In genomic region chr6:147299035-147299434, GRCh38 we compare ENCODE assay signal across 18 cellular contexts.
DNase-seq lines count a peak whose midpoint lies in the region; ATAC-seq, FAIRE-seq and TF ChIP-seq lines count a peak whose summit lies in the region.
"Had no signal": no experiment of that assay in that cellular context is flagged by ENCODE, and none has a peak within 500 bp of the region (broad histone marks: within the 10 kb centered on the region; RNA-seq: fewer than 3 reads in every experiment).

No MANE protein-coding gene starts in this region.

- H3K4me3 Mint-ChIP-seq in activated naive CD8-positive, alpha-beta T cell treated with anti-CD3 and anti-CD28 coated beads, Interleukin-2, amount 50 U/mL, for 24 hours: no peak overlapping the region
- no peak overlapping the region for H3K4me3 Mint-ChIP-seq in activated naive CD8-positive, alpha-beta T cell treated with anti-CD3 and anti-CD28 coated beads for 36 hours

- no peaks in the 10 kb centered on the region for H3K27me3 Mint-ChIP-seq in activated naive CD8-positive, alpha-beta T cell treated with anti-CD3 and anti-CD28 coated beads, Interleukin-2, amount 50 U/mL, for 24 hours
- no peaks in the 10 kb centered on the region for H3K27me3 Mint-ChIP-seq in activated naive CD8-positive, alpha-beta T cell treated with anti-CD3 and anti-CD28 coated beads for 36 hours
- H3K27me3 Mint-ChIP-seq: CD4-positive, alpha-beta memory T cell had no signal

- peak overlapping the region; percentile 37 for H3K27ac Mint-ChIP-seq in activated naive CD8-positive, alpha-beta T cell treated with anti-CD3 and anti-CD28 coated beads, Interleukin-2, amount 50 U/mL, for 24 hours
- H3K27ac Mint-ChIP-seq in activated naive CD8-positive, alpha-beta T cell treated with anti-CD3 and anti-CD28 coated beads for 36 hours: no peak overlapping the region

- H3K36me3 ChIP-seq in Panc1 (ENCODE audit: control insufficient read depth, insufficient read depth, low read length): peaks cover 6% of the 10 kb centered on the region; the same call in 1 of the 2 replicates
- H3K36me3 ChIP-seq in adipocyte (ENCODE audit: control insufficient read depth, insufficient read depth, low read length, severe bottlenecking): peaks cover 77% of the 10 kb centered on the region

- ATAC-seq in activated naive CD8-positive, alpha-beta T cell treated with anti-CD3 and anti-CD28 coated beads, Interleukin-2, amount 50 U/mL, for 24 hours: no peak
- no peak for ATAC-seq in Panc1

- intact Hi-C loops in Panc1 (cut with micrococcal nuclease; ENCODE audit: unreplicated experiment): no loop called here

- H3K9me3 Mint-ChIP-seq in activated naive CD8-positive, alpha-beta T cell treated with anti-CD3 and anti-CD28 coated beads, Interleukin-2, amount 50 U/mL, for 24 hours: peaks cover 50% of the 10 kb centered on the region
- H3K9me3 Mint-ChIP-seq in activated naive CD8-positive, alpha-beta T cell treated with anti-CD3 and anti-CD28 coated beads for 36 hours: peaks cover 50% of the 10 kb centered on the region

- peaks cover 31% of the 10 kb centered on the region; the same call in 1 of the 2 replicates for H3K9me3 ChIP-seq in Panc1 (ENCODE audit: control insufficient read depth, insufficient read depth, low read depth, low read length)
- peaks cover 18% of the 10 kb centered on the region for H3K9me3 ChIP-seq in adipocyte (ENCODE audit: control insufficient read depth, low read length)

- H3K27ac ChIP-seq in Panc1 (ENCODE audit: low read length): no peak overlapping the region
- H3K27ac ChIP-seq: GM23248 had no signal

- POLR2A ChIA-PET in Panc1 (lab: Charles Lee): no interaction called here

- in situ Hi-C loops in Panc1 (cut with HindIII; ENCODE audit: low pct_unique_long_range_greater_than_20kb, low sequenced_read_pairs): no loop called here
- in situ Hi-C loops in KBM-7 (cut with MboI; ENCODE audit: low pct_unique_long_range_greater_than_20kb, low sequenced_read_pairs): no loop called here
- in situ Hi-C loops in GM13977 (cut with MboI; ENCODE audit: low pct_unique_long_range_greater_than_20kb, low sequenced_read_pairs, unreplicated experiment): loop anchor here (25.0 kb wide), 1 partner anchor 437 kb away; no protein-coding TSS in a partner anchor

- peak; percentile 3 for FAIRE-seq in frontal cortex (lab: Jason Lieb, UNC)
- FAIRE-seq: GM19239, H1 had no signal

- DNase-seq in activated naive CD8-positive, alpha-beta T cell treated with anti-CD3 and anti-CD28 coated beads, Interleukin-2, amount 50 U/mL, for 24 hours: no peak
- DNase-seq in activated naive CD8-positive, alpha-beta T cell treated with anti-CD3 and anti-CD28 coated beads for 36 hours: no peak
- DNase-seq in Panc1 (ENCODE audit: low read depth, low spot score) (no peak), adipocyte (ENCODE audit: low read depth) (no peak), frontal cortex (ENCODE audit: low spot score in 2 of 2) (no peak), KBM-7 (no peak), medulla oblongata (ENCODE audit: extremely low spot score) (no peak), GM13977 (ENCODE audit: low spot score) (no peak)
- DNase-seq: C1 segment of cervical spinal cord; Calu3; CD4-positive, alpha-beta memory T cell; COR-L47; DMS53; DMS79 treated with DMSO at 0.1 percent for 48 hours; H7 had no signal

- CTCF ChIA-PET in Panc1 (lab: Charles Lee): no interaction called here

- peaks cover 19% of the 10 kb centered on the region for H3K4me1 Mint-ChIP-seq in activated naive CD8-positive, alpha-beta T cell treated with anti-CD3 and anti-CD28 coated beads, Interleukin-2, amount 50 U/mL, for 24 hours
- H3K4me1 Mint-ChIP-seq in activated naive CD8-positive, alpha-beta T cell treated with anti-CD3 and anti-CD28 coated beads for 36 hours: peaks cover 3% of the 10 kb centered on the region

- TSS peak; percentile 10 for BruUV-seq in Panc1 (replicated peaks; lab: Mats Ljungman, UMichigan)

- no peaks in the 10 kb centered on the region for H3K4me1 ChIP-seq in Panc1 (ENCODE audit: control insufficient read depth, insufficient read depth, low read length)
- no peaks in the 10 kb centered on the region for H3K4me1 ChIP-seq in adipocyte (ENCODE audit: control insufficient read depth, insufficient read depth, low read length)

- H3K4me3 ChIP-seq in Panc1 (ENCODE audit: low read depth in 2 of 2, low read length in 2 of 2) (no peak overlapping the region), adipocyte (ENCODE audit: low read length) (peak overlapping the region; percentile 8)
- H3K4me3 ChIP-seq: GM23248 had no signal

- no peak overlapping the region for H3K9ac ChIP-seq in adipocyte (ENCODE audit: low read length)
- H3K9ac ChIP-seq: GM23248 had no signal

- H3K36me3 Mint-ChIP-seq in activated naive CD8-positive, alpha-beta T cell treated with anti-CD3 and anti-CD28 coated beads, Interleukin-2, amount 50 U/mL, for 24 hours (ENCODE audit: low read depth): peaks cover 81% of the 10 kb centered on the region
- H3K36me3 Mint-ChIP-seq in activated naive CD8-positive, alpha-beta T cell treated with anti-CD3 and anti-CD28 coated beads for 36 hours: peaks cover 85% of the 10 kb centered on the region

- TF ChIP-seq CTCF in Panc1 (IDR thresholded peaks at IDR 0.05) (no peak), GM13977 (IDR thresholded peaks at IDR 0.05; ENCODE audit: extremely low read depth, insufficient read depth, missing control alignments) (no peak)

- no peaks in the 10 kb centered on the region for H3K27me3 ChIP-seq in Panc1 (ENCODE audit: control insufficient read depth, insufficient read depth, low read length)
- no peaks in the 10 kb centered on the region for H3K27me3 ChIP-seq in adipocyte (replicated peaks; ENCODE audit: control insufficient read depth, insufficient read depth, low read length)
